29 cellular contexts compared by ENCODE assay signal in genomic region chr15:58918239-58918638, GRCh38. TPM values are rescaled to one million over a fixed set of nuclear protein-coding genes. Genes with fewer than 3 reads are reported as not detected.
DNase-seq lines count a peak whose midpoint lies in the region; ATAC-seq, FAIRE-seq and TF ChIP-seq lines count a peak whose summit lies in the region.
"Had no signal": no experiment of that assay in that cellular context is flagged by ENCODE, and none has a peak within 500 bp of the region (broad histone marks: within the 10 kb centered on the region; RNA-seq: fewer than 3 reads in every experiment).

No MANE protein-coding gene starts in this region.

- H3K9ac ChIP-seq in SK-N-SH: peak overlapping the region; percentile 32; the same call in 1 of the 2 replicates
- no peak overlapping the region for H3K9ac ChIP-seq in HepG2 (ENCODE audit: insufficient read depth, low read depth, low read length)
- H3K9ac ChIP-seq: GM23248, parathyroid adenoma had no signal

- CTCF ChIA-PET in SK-N-SH (lab: Yijun Ruan, JAX): interaction anchor here (1.0 kb wide), 1 partner anchor 11 kb away, joined by 3 read pairs; no protein-coding TSS in a partner anchor
- CTCF ChIA-PET in HepG2 (lab: Yijun Ruan, JAX; ENCODE audit: low intra/inter-chr PET ratio, low total read pairs): no interaction called here

- peaks cover 0 to 13% of the 10 kb centered on the region in 2 experiments; a peak in 1 of 4 replicates for H3K4me1 ChIP-seq in SK-N-SH (ENCODE audit: control insufficient read depth in 1 of 2, insufficient read depth in 2 of 2, low read depth in 1 of 2, low read length in 1 of 2)
- H3K4me1 ChIP-seq in psoas muscle: peaks cover 21% of the 10 kb centered on the region
- H3K4me1 ChIP-seq in HepG2 (ENCODE audit: insufficient read depth, low read length): no peaks in the 10 kb centered on the region
- H3K4me1 ChIP-seq: ascending aorta, parathyroid adenoma had no signal

- H2AFZ ChIP-seq in SK-N-SH (ENCODE audit: low read depth) (no peak overlapping the region), HepG2 (ENCODE audit: low read length) (no peak overlapping the region)
- H2AFZ ChIP-seq: GM23248, parathyroid adenoma had no signal

- DNase-seq in EH (ENCODE audit: low read depth) (peak; percentile 50), SK-N-SH (no peak), fibroblast of villous mesenchyme (ENCODE audit: low read depth) (peak; percentile 67), psoas muscle (no peak), GM19239 (ENCODE audit: insufficient read length, low spot score) (no peak), HepG2 (ENCODE audit: low spot score) (no peak)
- DNase-seq: activated CD4-positive, alpha-beta T cell treated with anti-CD3 and anti-CD28 coated beads for 48 hours; activated T-cell treated with anti-CD3 and anti-CD28 coated beads, Interleukin-2, amount 50 U/mL, for 72 hours; CD4-positive, alpha-beta T cell; GM23248; midbrain; natural killer cell; NCI-H1092 treated with DMSO at 0.1 percent for 48 hours; NCI-H2029; NCI-H345; NCI-H82; OCI-M1; SHP77 treated with DMSO at 0.1 percent for 48 hours; sigmoid colon; substantia nigra; T-cell had no signal

- TF ChIP-seq EP300 in SK-N-SH (IDR thresholded peaks at IDR 0.05; ENCODE audit: borderline replicate concordance in 1 of 2, low read depth in 1 of 2, low read length in 1 of 2): no peak
- no peak for TF ChIP-seq EP300 in HepG2 (IDR thresholded peaks at IDR 0.05; ENCODE audit: low read depth in 2 of 2, low read length in 2 of 2)
- no peak for TF ChIP-seq EP300 in HepG2 (CRISPR knock-in tag; IDR thresholded peaks at IDR 0.05; ENCODE audit: borderline replicate concordance)

- 49% methylated on average over 5 of the region's 5 CpGs for WGBS in SK-N-SH (ENCODE audit: low lambda C conversion rate)
- WGBS in psoas muscle, 3 donors: 50 to 60% (median 51%) methylated on average over 5 of the region's 5 CpGs
- WGBS in HepG2 (ENCODE audit: low lambda C conversion rate): 96% methylated on average over 5 of the region's 5 CpGs

- BruUV-seq in HepG2 (replicated peaks; lab: Mats Ljungman, UMichigan): no TSS peak

- H4K20me1 ChIP-seq in SK-N-SH (ENCODE audit: insufficient read depth) (peaks cover 5% of the 10 kb centered on the region), HepG2 (ENCODE audit: insufficient read depth, low read length) (peaks cover 2% of the 10 kb centered on the region; the same call in 1 of the 2 replicates)

- TF ChIP-seq CTCF in SK-N-SH (IDR thresholded peaks at IDR 0.05) (no peak), fibroblast of villous mesenchyme (IDR thresholded peaks at IDR 0.05; ENCODE audit: insufficient read depth, low read depth, low read length) (no peak), psoas muscle (IDR thresholded peaks at IDR 0.05) (no peak), HepG2 (CRISPR knock-in tag; IDR thresholded peaks at IDR 0.05) (no peak)

- intact Hi-C loops in psoas muscle (cut with DNase I): no loop called here
- intact Hi-C loops in HepG2 (cut with micrococcal nuclease; ENCODE audit: unreplicated experiment): no loop called here

- H3K4me3 ChIP-seq in SK-N-SH (ENCODE audit: low read depth in 2 of 2, low read length in 1 of 2) (peak overlapping the region in 1 of 2 experiments; percentile 3; a peak in 1 of 4 replicates), fibroblast of villous mesenchyme (ENCODE audit: low read depth, low read length) (peak overlapping the region; percentile 4), psoas muscle (no peak overlapping the region), HepG2 (replicated peaks in 1 of 3; ENCODE audit: insufficient read depth in 1 of 3, low read depth in 2 of 3, low read length in 3 of 3) (no peak overlapping the region)
- H3K4me3 ChIP-seq: ascending aorta, gastroesophageal sphincter, GM23248, sigmoid colon had no signal

- H3K36me3 ChIP-seq in SK-N-SH (replicated peaks in 1 of 2; ENCODE audit: control insufficient read depth in 1 of 2, insufficient read depth in 2 of 2, low read length in 1 of 2) (peaks cover 26 to 50% of the 10 kb centered on the region in 2 experiments), psoas muscle (ENCODE audit: insufficient read depth in 1 of 2, low read depth in 1 of 2) (peaks cover 3 to 36% of the 10 kb centered on the region in 2 donors), HepG2 (replicated peaks in 1 of 2; ENCODE audit: control insufficient read depth in 1 of 2, insufficient read depth in 2 of 2, low read length in 2 of 2) (peaks cover 8 to 51% of the 10 kb centered on the region in 2 experiments)

- POLR2A ChIA-PET in SK-N-SH (lab: Yijun Ruan, JAX): no interaction called here
- POLR2A ChIA-PET in HepG2 (lab: Yijun Ruan, JAX): no interaction called here

- H3K4me2 ChIP-seq in SK-N-SH (peak overlapping the region; percentile 44), HepG2 (ENCODE audit: low read depth, low read length) (no peak overlapping the region)

- no peak for TF ChIP-seq RAD21 in SK-N-SH (IDR thresholded peaks at IDR 0.05; ENCODE audit: low read length)
- TF ChIP-seq RAD21 in HepG2 (CRISPR knock-in tag; IDR thresholded peaks at IDR 0.05): no peak

- peaks cover 15% of the 10 kb centered on the region for H3F3A ChIP-seq in SK-N-SH (replicated peaks; ENCODE audit: insufficient read depth)

- H3K9me2 ChIP-seq in SK-N-SH: no peaks in the 10 kb centered on the region

- ATAC-seq in psoas muscle (no peak), HG02884 (IDR thresholded peaks at IDR 0.05; ENCODE audit: unreplicated experiment) (no peak), HepG2 (no peak), GM18858 (IDR thresholded peaks at IDR 0.05; ENCODE audit: unreplicated experiment) (no peak)
- ATAC-seq: activated T-cell treated with anti-CD3 and anti-CD28 coated beads, Interleukin-2, amount 50 U/mL, for 72 hours; gastroesophageal sphincter; left lobe of liver; natural killer cell; T-cell had no signal

- no peaks in the 10 kb centered on the region for H3K27me3 ChIP-seq in SK-N-SH (ENCODE audit: insufficient read depth)
- no peaks in the 10 kb centered on the region for H3K27me3 ChIP-seq in psoas muscle (ENCODE audit: insufficient read depth in 3 of 3, low read length in 2 of 3)
- H3K27me3 ChIP-seq in HepG2 (ENCODE audit: control insufficient read depth in 1 of 2, insufficient read depth in 2 of 2, low read length in 2 of 2): no peaks in the 10 kb centered on the region
- H3K27me3 ChIP-seq: ascending aorta, gastroesophageal sphincter, sigmoid colon had no signal

- H3K79me2 ChIP-seq in SK-N-SH (ENCODE audit: insufficient read depth) (peaks cover 95% of the 10 kb centered on the region), HepG2 (ENCODE audit: insufficient read depth, low read length) (peaks cover 35% of the 10 kb centered on the region)

- TF ChIP-seq POLR2A in HepG2 (IDR thresholded peaks at IDR 0.05; ENCODE audit: insufficient read depth in 1 of 2, low read depth in 2 of 2, low read length in 2 of 2): no peak

- H3K9me3 ChIP-seq in SK-N-SH: no peaks in the 10 kb centered on the region
- no peaks in the 10 kb centered on the region for H3K9me3 ChIP-seq in psoas muscle
- H3K9me3 ChIP-seq in HepG2 (ENCODE audit: low read length): no peaks in the 10 kb centered on the region
- H3K9me3 ChIP-seq: ascending aorta, gastroesophageal sphincter, sigmoid colon had no signal

- FAIRE-seq in GM19239 (lab: Jason Lieb, UNC): no peak
- FAIRE-seq in HepG2 (lab: Jason Lieb, UNC): no peak
- FAIRE-seq: GM12891, urothelium cell line had no signal

- in situ Hi-C loops in HepG2 (cut with HindIII; ENCODE audit: extremely low pct_ligation_motif_present, low pct_unique_long_range_greater_than_20kb): no loop called here

- H3K27ac ChIP-seq in SK-N-SH (ENCODE audit: low read depth in 2 of 2, low read length in 1 of 2): peak overlapping the region in 1 of 2 experiments; percentile 65; a peak in 2 of 4 replicates
- peak overlapping the region; percentile 24 for H3K27ac ChIP-seq in psoas muscle
- H3K27ac ChIP-seq in HepG2 (ENCODE audit: extremely low read length, insufficient read depth, low read length): no peak overlapping the region
- H3K27ac ChIP-seq: ascending aorta, gastroesophageal sphincter, GM23248, parathyroid adenoma, sigmoid colon had no signal

TF ChIP-seq in HepG2, 621 proteins besides CTCF, POLR2A, EP300 and RAD21 (continues in another document):
- TF ChIP-seq SRSF9 (IDR thresholded peaks at IDR 0.05; ENCODE audit: borderline replicate concordance, insufficient read depth, low read depth, low read length, poor library complexity, severe bottlenecking) (no peak), ZNF263 (CRISPR knock-in tag; IDR thresholded peaks at IDR 0.05) (no peak), CHCHD3 (CRISPR knock-in tag; IDR thresholded peaks at IDR 0.05) (no peak)

RNA-seq across cellular contexts. Expression of gene SLTM, which starts 15.2 kb away (rescaled TPM):
- polyA plus RNA-seq in SK-N-SH (2012; rRNA removed) (48.9 and 54.3 TPM in 2 replicates), psoas muscle (10 to 100 TPM; 35.5 to 67.4 (median 54.2) TPM), HepG2 (2011; rRNA removed) (20.3 and 22.0 TPM in 2 replicates)
- 41.8 and 48.9 TPM in 2 replicates for polyA plus RNA-seq in SK-N-SH (2012; cell fraction: cytosol; rRNA removed)
- polyA plus RNA-seq in SK-N-SH (2012; cell fraction: nucleus; rRNA removed): 103 and 155 TPM in 2 replicates
- total RNA-seq in fibroblast of villous mesenchyme (66.7 and 68.7 TPM in 2 replicates), psoas muscle (10 to 100 TPM; 32.6 to 63.6 (median 40.5) TPM), HepG2 (2016; rRNA removed; fragmentation: Illumina TruSeq; extraction: Trizol) (58.0 and 64.2 TPM in 2 replicates)
- total RNA-seq in HepG2 (2016; cell fraction: cytosol; rRNA removed; fragmentation: Illumina TruSeq; extraction: Trizol; ENCODE audit: low read depth): 85.4 and 92.4 TPM in 2 replicates
- total RNA-seq in HepG2 (2016; cell fraction: insoluble cytoplasmic fraction; rRNA removed; fragmentation: Illumina TruSeq; extraction: Trizol): 52.5 and 70.6 TPM in 2 replicates
- total RNA-seq in HepG2 (2016; cell fraction: membrane; rRNA removed; fragmentation: Illumina TruSeq; extraction: Trizol): 33.2 and 33.4 TPM in 2 replicates
- 120 TPM in 2 replicates for total RNA-seq in HepG2 (2016; cell fraction: nucleus; rRNA removed; fragmentation: Illumina TruSeq; extraction: Trizol)
- 13.2 and 16.1 TPM in 2 replicates for polyA plus RNA-seq in HepG2 (2011; cell fraction: cytosol; rRNA removed)
- polyA plus RNA-seq in HepG2 (2011; cell fraction: nucleus; rRNA removed): 61.3 and 71.8 TPM in 2 replicates
- polyA plus RNA-seq in HepG2 (2012): 39.7 and 46.8 TPM in 2 replicates
- 28.8 and 28.9 TPM in 2 replicates for polyA plus RNA-seq in HepG2 (2016; cell fraction: cytosol; fragmentation: Illumina TruSeq; extraction: Trizol; ENCODE audit: low read depth)
- 56.6 and 65.2 TPM in 2 replicates for polyA plus RNA-seq in HepG2 (2016; cell fraction: insoluble cytoplasmic fraction; fragmentation: Illumina TruSeq; extraction: Trizol; ENCODE audit: low read depth)
- 21.9 and 25.0 TPM in 2 replicates for polyA plus RNA-seq in HepG2 (2016; cell fraction: membrane; fragmentation: Illumina TruSeq; extraction: Trizol; ENCODE audit: low read depth)
- polyA plus RNA-seq in HepG2 (2016; cell fraction: nucleus; fragmentation: Illumina TruSeq; extraction: Trizol; ENCODE audit: insufficient read depth, low read depth): 88.9 and 106 TPM in 2 replicates
- 20.5 and 36.5 TPM in 2 replicates for polyA minus RNA-seq in HepG2 (2011; rRNA and poly(A)+ RNA removed; ENCODE audit: low replicate concordance)
- polyA minus RNA-seq in HepG2 (2011; cell fraction: cytosol; rRNA and poly(A)+ RNA removed): 14.5 and 29.8 TPM in 2 replicates
- polyA minus RNA-seq in HepG2 (2011; cell fraction: nucleus; rRNA and poly(A)+ RNA removed): 202 and 232 TPM in 2 replicates

Comparison
In these comparisons a context has a peak if more than half of its experiments do, and no peak if none do; other contexts are left out.
1. DNase-seq: peak in EH (single experiment) and fibroblast of villous mesenchyme (single experiment); none in SK-N-SH (single experiment), psoas muscle (0 of 2), GM19239 (single experiment) and HepG2 (single experiment).